22 cellular contexts compared by ENCODE assay signal in the genomic region with DNA sequence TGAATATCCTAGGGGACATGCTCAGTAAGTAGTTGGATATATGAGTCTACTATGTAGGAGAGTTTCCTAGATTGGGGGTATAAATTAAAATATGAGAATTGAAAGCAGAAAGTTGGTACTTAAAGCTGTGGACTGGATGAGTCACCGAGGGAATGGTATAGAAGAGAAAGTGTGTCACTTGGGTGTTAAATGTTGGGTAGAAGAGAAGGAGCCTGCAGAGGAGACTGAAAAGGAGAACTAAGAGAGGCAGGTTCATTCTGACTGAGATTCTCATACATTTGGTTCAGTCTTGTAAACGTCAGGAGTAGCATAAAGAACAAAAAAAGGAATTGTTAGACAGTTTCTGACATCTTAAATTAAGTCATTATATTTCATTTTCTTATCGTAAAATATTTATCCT. TPM values are rescaled to one million over a fixed set of nuclear protein-coding genes. Genes with fewer than 3 reads are reported as not detected.
DNase-seq lines count a peak whose midpoint lies in the region; ATAC-seq and TF ChIP-seq lines count a peak whose summit lies in the region.
"Had no signal": no experiment of that assay in that cellular context is flagged by ENCODE, and none has a peak within 500 bp of the region (broad histone marks: within the 10 kb centered on the region; RNA-seq: fewer than 3 reads in every experiment).

No MANE protein-coding gene starts in this region.

- H3K9ac ChIP-seq in mammary epithelial cell (ENCODE audit: insufficient read depth, low read length): no peak overlapping the region

- H3K4me2 ChIP-seq in mammary epithelial cell (ENCODE audit: insufficient read depth, low read depth, low read length): no peak overlapping the region

- H3K27me3 Mint-ChIP-seq in activated CD8-positive, alpha-beta T cell treated with anti-CD3 and anti-CD28 coated beads for 36 hours: peaks cover 11% of the 10 kb centered on the region
- H3K27me3 Mint-ChIP-seq in activated CD8-positive, alpha-beta T cell treated with anti-CD3 and anti-CD28 coated beads, Interleukin-2, amount 10 ng/mL, durations not matched to agents 7 days and 5 days (ENCODE audit: low read depth): peaks cover 10% of the 10 kb centered on the region
- peaks cover 16% of the 10 kb centered on the region for H3K27me3 Mint-ChIP-seq in stimulated activated naive CD8-positive, alpha-beta T cell treated with anti-CD3 and anti-CD28 coated beads, Interleukin-15, amount 100 ng/mL, for 72 hours

- no TSS peak for BruUV-seq in mammary epithelial cell (replicated peaks; lab: Mats Ljungman, UMichigan)

- no peaks in the 10 kb centered on the region for H3K36me3 ChIP-seq in mammary epithelial cell (ENCODE audit: insufficient read depth, low read length)
- H3K36me3 ChIP-seq: right atrium auricular region, upper lobe of left lung had no signal

- no peaks in the 10 kb centered on the region for H3K9me3 Mint-ChIP-seq in activated CD8-positive, alpha-beta T cell treated with anti-CD3 and anti-CD28 coated beads for 36 hours
- no peaks in the 10 kb centered on the region for H3K9me3 Mint-ChIP-seq in activated CD8-positive, alpha-beta T cell treated with anti-CD3 and anti-CD28 coated beads, Interleukin-2, amount 10 ng/mL, durations not matched to agents 7 days and 5 days (ENCODE audit: insufficient read depth)
- H3K9me3 Mint-ChIP-seq in stimulated activated naive CD8-positive, alpha-beta T cell treated with anti-CD3 and anti-CD28 coated beads, Interleukin-15, amount 100 ng/mL, for 72 hours: no peaks in the 10 kb centered on the region

- intact Hi-C loops in activated CD8-positive, alpha-beta T cell treated with anti-CD3 and anti-CD28 coated beads for 36 hours (cut with micrococcal nuclease): no loop called here
- intact Hi-C loops in mammary epithelial cell (cut with micrococcal nuclease): no loop called here

- no peak for DNase-seq in activated CD8-positive, alpha-beta T cell treated with anti-CD3 and anti-CD28 coated beads for 36 hours
- DNase-seq in activated CD8-positive, alpha-beta T cell treated with anti-CD3 and anti-CD28 coated beads, Interleukin-2, amount 10 ng/mL, durations not matched to agents 7 days and 5 days: no peak
- no peak for DNase-seq in stimulated activated naive CD8-positive, alpha-beta T cell treated with anti-CD3 and anti-CD28 coated beads, Interleukin-15, amount 100 ng/mL, for 72 hours
- no peak for DNase-seq in Ammon's horn (ENCODE audit: low spot score)
- DNase-seq in mammary epithelial cell: no peak
- DNase-seq in stimulated activated CD4-positive, alpha-beta T cell treated with anti-CD3 and anti-CD28 coated beads, Interleukin-1b, Interleukin-23, amount 100 ng/mL, for 48 hours: no peak
- DNase-seq: 8988T; foreskin fibroblast; immature natural killer cell; mesenchymal stem cell; NCI-H2081; NCI-H774; stimulated activated CD4-positive, alpha-beta T cell treated with anti-CD3 and anti-CD28 coated beads, Interleukin-4, amount 100 ng/mL, for 1 hour; T-helper 1 cell; upper lobe of left lung had no signal

- no peaks in the 10 kb centered on the region for H4K20me1 ChIP-seq in mammary epithelial cell (ENCODE audit: insufficient read depth, low read length)

- CTCF ChIA-PET in activated CD8-positive, alpha-beta T cell treated with anti-CD3 and anti-CD28 coated beads for 36 hours (lab: Charles Lee): no interaction called here
- CTCF ChIA-PET in activated CD8-positive, alpha-beta T cell treated with anti-CD3 and anti-CD28 coated beads, Interleukin-2, amount 10 ng/mL, durations not matched to agents 7 days and 5 days (lab: Charles Lee): no interaction called here
- CTCF ChIA-PET in mammary epithelial cell (lab: Charles Lee; ENCODE audit: low non-redundant PET): no interaction called here

- ATAC-seq in activated CD8-positive, alpha-beta T cell treated with anti-CD3 and anti-CD28 coated beads for 36 hours: peak; percentile 49
- ATAC-seq in activated CD8-positive, alpha-beta T cell treated with anti-CD3 and anti-CD28 coated beads, Interleukin-2, amount 10 ng/mL, durations not matched to agents 7 days and 5 days: no peak
- ATAC-seq in GM21786 (IDR thresholded peaks at IDR 0.05; ENCODE audit: unreplicated experiment) (peak; percentile 82), HG03175 (IDR thresholded peaks at IDR 0.05; ENCODE audit: unreplicated experiment) (peak; percentile 59)
- ATAC-seq in stimulated activated naive CD8-positive, alpha-beta T cell treated with anti-CD3 and anti-CD28 coated beads, Interleukin-15, amount 100 ng/mL, for 72 hours: peak; percentile 77
- ATAC-seq: activated CD4-positive, CD25-positive, alpha-beta regulatory T cell treated with anti-CD3 and anti-CD28 coated beads, Interleukin-2, amount 50 U/mL, for 24 hours had no signal

- dilution Hi-C loops in mammary epithelial cell (cut with HindIII; ENCODE audit: low sequenced_read_pairs): no loop called here

- H3K27me3 ChIP-seq in mammary epithelial cell (ENCODE audit: insufficient read depth, low read length): no peaks in the 10 kb centered on the region
- H3K27me3 ChIP-seq: right atrium auricular region, upper lobe of left lung had no signal

- in situ Hi-C loops in mammary epithelial cell (cut with MboI; ENCODE audit: low sequenced_read_pairs in 2 of 2): no loop called here

- WGBS in mammary epithelial cell (ENCODE audit: low coverage, missing lambda C conversion rate): 56% methylated on average over 3 of the region's 3 CpGs

- no peak overlapping the region for H2AFZ ChIP-seq in mammary epithelial cell (ENCODE audit: low read depth, low read length)

- no peak overlapping the region for H3K4me3 ChIP-seq in mammary epithelial cell (replicated peaks in 1 of 3; ENCODE audit: insufficient read depth in 1 of 3, low read depth in 2 of 3, low read length in 3 of 3)
- H3K4me3 ChIP-seq: right atrium auricular region, upper lobe of left lung had no signal

- no peaks in the 10 kb centered on the region for H3K79me2 ChIP-seq in mammary epithelial cell (ENCODE audit: insufficient read depth, low read length)

- no peaks in the 10 kb centered on the region for H3K4me1 ChIP-seq in mammary epithelial cell (ENCODE audit: insufficient read depth, low read length)
- H3K4me1 ChIP-seq: right atrium auricular region, upper lobe of left lung had no signal

- no peak overlapping the region for H3K27ac Mint-ChIP-seq in activated CD8-positive, alpha-beta T cell treated with anti-CD3 and anti-CD28 coated beads for 36 hours
- H3K27ac Mint-ChIP-seq in activated CD8-positive, alpha-beta T cell treated with anti-CD3 and anti-CD28 coated beads, Interleukin-2, amount 10 ng/mL, durations not matched to agents 7 days and 5 days: no peak overlapping the region
- peak overlapping the region in 1 of 2 donors; percentile 42 for H3K27ac Mint-ChIP-seq in stimulated activated naive CD8-positive, alpha-beta T cell treated with anti-CD3 and anti-CD28 coated beads, Interleukin-15, amount 100 ng/mL, for 72 hours
- H3K27ac Mint-ChIP-seq: immature natural killer cell had no signal

- H3K9me3 ChIP-seq in mammary epithelial cell (replicated peaks; ENCODE audit: insufficient read depth, low read length): no peaks in the 10 kb centered on the region
- H3K9me3 ChIP-seq: right atrium auricular region, upper lobe of left lung had no signal

- no peak overlapping the region for H3K27ac ChIP-seq in mammary epithelial cell (ENCODE audit: insufficient read depth, low read depth, low read length)
- H3K27ac ChIP-seq: right atrium auricular region, upper lobe of left lung had no signal

- no peak for TF ChIP-seq CTCF in activated CD8-positive, alpha-beta T cell treated with anti-CD3 and anti-CD28 coated beads for 36 hours (IDR thresholded peaks at IDR 0.05)
- TF ChIP-seq CTCF in mammary epithelial cell (conservative IDR thresholded peaks at IDR 0.05 in 1 of 2, IDR thresholded peaks at IDR 0.05 in 1 of 2; ENCODE audit: extremely low read depth in 1 of 2, insufficient read depth in 1 of 2, low read depth in 1 of 2, low read length in 2 of 2): no peak

- H3K4me3 Mint-ChIP-seq in activated CD8-positive, alpha-beta T cell treated with anti-CD3 and anti-CD28 coated beads for 36 hours: no peak overlapping the region
- no peak overlapping the region for H3K4me3 Mint-ChIP-seq in activated CD8-positive, alpha-beta T cell treated with anti-CD3 and anti-CD28 coated beads, Interleukin-2, amount 10 ng/mL, durations not matched to agents 7 days and 5 days
- H3K4me3 Mint-ChIP-seq in stimulated activated naive CD8-positive, alpha-beta T cell treated with anti-CD3 and anti-CD28 coated beads, Interleukin-15, amount 100 ng/mL, for 72 hours: peak overlapping the region in 1 of 2 donors; percentile 12
- H3K4me3 Mint-ChIP-seq: central memory CD8-positive, alpha-beta T cell; immature natural killer cell had no signal

- peaks cover 8% of the 10 kb centered on the region for H3K4me1 Mint-ChIP-seq in activated CD8-positive, alpha-beta T cell treated with anti-CD3 and anti-CD28 coated beads for 36 hours (ENCODE audit: low read depth)
- no peaks in the 10 kb centered on the region for H3K4me1 Mint-ChIP-seq in activated CD8-positive, alpha-beta T cell treated with anti-CD3 and anti-CD28 coated beads, Interleukin-2, amount 10 ng/mL, durations not matched to agents 7 days and 5 days (ENCODE audit: low read depth)
- peaks cover 15% of the 10 kb centered on the region for H3K4me1 Mint-ChIP-seq in stimulated activated naive CD8-positive, alpha-beta T cell treated with anti-CD3 and anti-CD28 coated beads, Interleukin-15, amount 100 ng/mL, for 72 hours
- H3K4me1 Mint-ChIP-seq: central memory CD8-positive, alpha-beta T cell; immature natural killer cell had no signal

- H3K36me3 Mint-ChIP-seq in activated CD8-positive, alpha-beta T cell treated with anti-CD3 and anti-CD28 coated beads for 36 hours (ENCODE audit: low read depth): no peaks in the 10 kb centered on the region
- no peaks in the 10 kb centered on the region for H3K36me3 Mint-ChIP-seq in activated CD8-positive, alpha-beta T cell treated with anti-CD3 and anti-CD28 coated beads, Interleukin-2, amount 10 ng/mL, durations not matched to agents 7 days and 5 days (ENCODE audit: low read depth)
- H3K36me3 Mint-ChIP-seq: immature natural killer cell had no signal

- POLR2A ChIA-PET in activated CD8-positive, alpha-beta T cell treated with anti-CD3 and anti-CD28 coated beads for 36 hours (lab: Charles Lee): no interaction called here
- POLR2A ChIA-PET in activated CD8-positive, alpha-beta T cell treated with anti-CD3 and anti-CD28 coated beads, Interleukin-2, amount 10 ng/mL, durations not matched to agents 7 days and 5 days (lab: Charles Lee): no interaction called here

RNA-seq across cellular contexts. Expression of a gene that starts 19.9 kb away (rescaled TPM):
- total RNA-seq in activated CD8-positive, alpha-beta T cell treated with anti-CD3 and anti-CD28 coated beads for 36 hours: not detected
- not detected for total RNA-seq in activated CD8-positive, alpha-beta T cell treated with anti-CD3 and anti-CD28 coated beads, Interleukin-2, amount 10 ng/mL, durations not matched to agents 7 days and 5 days
- total RNA-seq in mammary epithelial cell: not detected
- not detected for polyA plus RNA-seq in mammary epithelial cell
- polyA minus RNA-seq in mammary epithelial cell: not detected
- total RNA-seq: HT-29, M059J had no signal
- polyA plus RNA-seq: immature natural killer cell had no signal
